18 cellular contexts compared by ENCODE assay signal in the genomic region with DNA sequence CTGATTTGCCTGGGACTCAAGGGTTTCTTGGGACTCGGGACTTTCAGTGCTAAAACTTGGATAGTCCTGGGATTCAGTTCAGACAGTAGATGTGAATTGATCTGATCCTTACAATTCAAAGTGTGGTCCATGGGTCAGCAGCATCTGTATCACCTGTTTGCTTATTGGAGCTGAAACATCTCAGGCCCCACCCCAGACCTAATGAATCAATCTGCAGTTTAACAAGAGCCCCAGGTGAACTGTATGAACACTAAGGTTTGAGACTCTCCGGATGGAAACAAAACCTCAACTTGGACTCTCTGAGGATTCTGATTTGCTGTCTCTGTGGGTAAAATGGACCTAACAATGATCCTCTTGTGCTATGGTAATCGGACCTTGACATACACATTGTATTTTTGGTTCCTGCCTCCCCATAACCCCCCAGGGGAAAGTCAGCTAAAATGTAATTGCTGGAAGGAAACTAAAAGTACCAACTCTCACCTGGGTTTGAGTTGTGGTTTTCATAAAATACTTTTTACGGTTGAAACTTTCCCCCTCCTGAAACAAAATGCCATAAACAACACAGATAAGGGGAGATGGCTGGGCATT. TPM values are rescaled to one million over a fixed set of nuclear protein-coding genes. Genes with fewer than 3 reads are reported as not detected.
A peak's percentile ranks its signal among the peaks of the same experiment; 100 is the strongest.
DNase-seq lines count a peak whose midpoint lies in the region; ATAC-seq and TF ChIP-seq lines count a peak whose summit lies in the region.
"Had no signal": no experiment of that assay in that cellular context is flagged by ENCODE, and none has a peak within 500 bp of the region (broad histone marks: within the 10 kb centered on the region; RNA-seq: fewer than 3 reads in every experiment).

No MANE protein-coding gene starts in this region.

- H2AFZ ChIP-seq in KMS-11 (ENCODE audit: low read depth): no peak overlapping the region
- no peak overlapping the region for H2AFZ ChIP-seq in OCI-LY7 (ENCODE audit: low read length)

- no peaks in the 10 kb centered on the region for H3K79me2 ChIP-seq in KMS-11 (ENCODE audit: insufficient read depth, low read depth)
- no peaks in the 10 kb centered on the region for H3K79me2 ChIP-seq in OCI-LY7 (ENCODE audit: insufficient read depth, low read depth, low read length)

- no TSS peak for BruUV-seq in OCI-LY7 (replicated peaks; lab: Mats Ljungman, UMichigan)

- POLR2A ChIA-PET in OCI-LY7 (lab: Charles Lee): no interaction called here

- H4K20me1 ChIP-seq in KMS-11 (ENCODE audit: insufficient read depth) (no peaks in the 10 kb centered on the region), OCI-LY7 (ENCODE audit: insufficient read depth, low read length) (no peaks in the 10 kb centered on the region)

- no peak overlapping the region for H3K4me3 Mint-ChIP-seq in stimulated activated memory B cell treated with anti-CD40 and anti-IgM and Interleukin-4, amounts not matched to agents 10 μg/mL and 1 μg/mL and 100 μg/mL, for 72 hours
- H3K4me3 Mint-ChIP-seq: CD8-positive, alpha-beta T cell had no signal

- H3K4me1 Mint-ChIP-seq in stimulated activated memory B cell treated with anti-CD40 and anti-IgM and Interleukin-4, amounts not matched to agents 10 μg/mL and 1 μg/mL and 100 μg/mL, for 72 hours: peaks cover 8% of the 10 kb centered on the region

- H3K9me2 ChIP-seq in OCI-LY7 (ENCODE audit: insufficient read depth, low read length): no peaks in the 10 kb centered on the region

- no peaks in the 10 kb centered on the region for H3K36me3 ChIP-seq in KMS-11 (ENCODE audit: insufficient read depth)
- no peaks in the 10 kb centered on the region for H3K36me3 ChIP-seq in colonic mucosa
- no peaks in the 10 kb centered on the region for H3K36me3 ChIP-seq in OCI-LY7 (ENCODE audit: insufficient read depth, low read length)

- H3K27ac ChIP-seq in KMS-11 (no peak overlapping the region), colonic mucosa (no peak overlapping the region), OCI-LY7 (ENCODE audit: low read depth, low read length, poor library complexity, severe bottlenecking) (no peak overlapping the region)
- H3K27ac ChIP-seq: 22Rv1, A549 had no signal

- H3K27me3 ChIP-seq in KMS-11 (ENCODE audit: insufficient read depth, low read depth) (peaks cover 3% of the 10 kb centered on the region; the same call in 1 of the 2 replicates), colonic mucosa (no peaks in the 10 kb centered on the region)

- CTCF ChIA-PET in OCI-LY7 (lab: Charles Lee; ENCODE audit: unreplicated experiment): no interaction called here

- H3K9ac ChIP-seq in KMS-11: no peak overlapping the region
- no peak overlapping the region for H3K9ac ChIP-seq in colonic mucosa (ENCODE audit: low read depth in 2 of 2, low read length in 2 of 2)

- H3K4me1 ChIP-seq in KMS-11 (ENCODE audit: low read depth, poor library complexity, severe bottlenecking) (peaks cover 32% of the 10 kb centered on the region), colonic mucosa (no peaks in the 10 kb centered on the region), OCI-LY7 (ENCODE audit: insufficient read depth, low read length, poor library complexity, severe bottlenecking) (no peaks in the 10 kb centered on the region)

- H3K4me3 ChIP-seq in KMS-11 (IDR thresholded peaks at IDR 0.05; ENCODE audit: insufficient read depth, low read depth, low read length) (no peak overlapping the region), colonic mucosa (no peak overlapping the region), OCI-LY7 (ENCODE audit: low read depth, low read length, poor library complexity, severe bottlenecking) (no peak overlapping the region)
- H3K4me3 ChIP-seq: A549 had no signal

- H3K36me3 Mint-ChIP-seq in stimulated activated memory B cell treated with anti-CD40 and anti-IgM and Interleukin-4, amounts not matched to agents 10 μg/mL and 1 μg/mL and 100 μg/mL, for 72 hours: no peaks in the 10 kb centered on the region
- H3K36me3 Mint-ChIP-seq: CD8-positive, alpha-beta T cell had no signal

- TF ChIP-seq CTCF in KMS-11 (conservative IDR thresholded peaks at IDR 0.05; ENCODE audit: low read depth, low read length): no peak
- no peak for TF ChIP-seq CTCF in colonic mucosa (IDR thresholded peaks at IDR 0.05)
- no peak for TF ChIP-seq CTCF in OCI-LY7 (conservative IDR thresholded peaks at IDR 0.05; ENCODE audit: low read length)

- no peaks in the 10 kb centered on the region for H3K9me3 Mint-ChIP-seq in stimulated activated memory B cell treated with anti-CD40 and anti-IgM and Interleukin-4, amounts not matched to agents 10 μg/mL and 1 μg/mL and 100 μg/mL, for 72 hours
- H3K9me3 Mint-ChIP-seq: CD8-positive, alpha-beta T cell had no signal

- peak; percentile 1 for DNase-seq in activated effector memory CD4-positive, alpha-beta T cell treated with anti-CD3 and anti-CD28 coated beads, Interleukin-2, amount 50 U/mL, for 16 hours
- DNase-seq in activated effector memory CD4-positive, alpha-beta T cell treated with Interleukin-2 at 50 U/mL for 16 hours: no peak
- peak; percentile 6 for DNase-seq in colonic mucosa
- DNase-seq in LoVo (ENCODE audit: low spot score): no peak
- no peak for DNase-seq in GM19238 (ENCODE audit: insufficient read length, low spot score)
- DNase-seq in OCI-LY7 (ENCODE audit: low spot score): no peak
- DNase-seq: AML-193; Calu3; CD8-positive, alpha-beta T cell; DMS79 treated with DMSO at 0.1 percent for 48 hours; GF-D8; GOT3; H7 had no signal

- peak; percentile 9 for ATAC-seq in stimulated activated memory B cell treated with anti-CD40 and anti-IgM and Interleukin-4, amounts not matched to agents 10 μg/mL and 1 μg/mL and 100 μg/mL, for 72 hours
- ATAC-seq: A549; CD8-positive, alpha-beta T cell; HCT116 had no signal

- H3K27me3 Mint-ChIP-seq in stimulated activated memory B cell treated with anti-CD40 and anti-IgM and Interleukin-4, amounts not matched to agents 10 μg/mL and 1 μg/mL and 100 μg/mL, for 72 hours: peaks cover 40% of the 10 kb centered on the region

- H3K9me3 ChIP-seq in colonic mucosa (no peaks in the 10 kb centered on the region), OCI-LY7 (ENCODE audit: low read length) (no peaks in the 10 kb centered on the region)
- H3K9me3 ChIP-seq: A549 had no signal

- H3K27ac Mint-ChIP-seq in stimulated activated memory B cell treated with anti-CD40 and anti-IgM and Interleukin-4, amounts not matched to agents 10 μg/mL and 1 μg/mL and 100 μg/mL, for 72 hours: no peak overlapping the region
- H3K27ac Mint-ChIP-seq: CD8-positive, alpha-beta T cell had no signal

- intact Hi-C loops in colonic mucosa (cut with DNase I) (no loop called here), OCI-LY7 (cut with micrococcal nuclease; ENCODE audit: unreplicated experiment) (no loop called here)

- H3K4me2 ChIP-seq in KMS-11 (peak overlapping the region; percentile 26; the same call in 1 of the 2 replicates), OCI-LY7 (ENCODE audit: low read length) (no peak overlapping the region)
- H3K4me2 ChIP-seq: A549 had no signal

RNA-seq across cellular contexts. Expression of a gene that starts 11.7 kb away (rescaled TPM):
- total RNA-seq in colonic mucosa (not detected), OCI-LY7 (2022) (not detected in 2 replicates)
- not detected in 2 replicates for total RNA-seq in OCI-LY7 (2014; rRNA removed; shearing (Covaris generic))
- total RNA-seq: CD8-positive, alpha-beta T cell had no signal

RNA-seq across cellular contexts. Expression of a gene that starts 24.8 kb away (rescaled TPM):
- not detected for total RNA-seq in colonic mucosa
- total RNA-seq in OCI-LY7 (2014; rRNA removed; shearing (Covaris generic)): 0.15 and 0.19 TPM in 2 replicates
- 0.09 and 0.15 TPM in 2 replicates for total RNA-seq in OCI-LY7 (2022)

Comparison
In these comparisons a context has a peak if more than half of its experiments do, and no peak if none do; other contexts are left out.
1. DNase-seq: peak in activated effector memory CD4-positive, alpha-beta T cell treated with anti-CD3 and anti-CD28 coated beads, Interleukin-2, amount 50 U/mL, for 16 hours (single experiment) and colonic mucosa (single experiment); none in activated effector memory CD4-positive, alpha-beta T cell treated with Interleukin-2 at 50 U/mL for 16 hours (single experiment), LoVo (single experiment), GM19238 (single experiment) and OCI-LY7 (single experiment).